3 cellular contexts compared by ENCODE assay signal in genomic region chr7:93773446-93773845, GRCh38.
"Had no signal": no experiment of that assay in that cellular context is flagged by ENCODE, and none has a peak within 500 bp of the region (broad histone marks: within the 10 kb centered on the region; RNA-seq: fewer than 3 reads in every experiment).

No MANE protein-coding gene starts in this region.

- DNase-seq: GDM1, GF-D8 had no signal

- ATAC-seq: GM12878 had no signal
